ENCODE assay signal across 19 cellular contexts in the genomic region with DNA sequence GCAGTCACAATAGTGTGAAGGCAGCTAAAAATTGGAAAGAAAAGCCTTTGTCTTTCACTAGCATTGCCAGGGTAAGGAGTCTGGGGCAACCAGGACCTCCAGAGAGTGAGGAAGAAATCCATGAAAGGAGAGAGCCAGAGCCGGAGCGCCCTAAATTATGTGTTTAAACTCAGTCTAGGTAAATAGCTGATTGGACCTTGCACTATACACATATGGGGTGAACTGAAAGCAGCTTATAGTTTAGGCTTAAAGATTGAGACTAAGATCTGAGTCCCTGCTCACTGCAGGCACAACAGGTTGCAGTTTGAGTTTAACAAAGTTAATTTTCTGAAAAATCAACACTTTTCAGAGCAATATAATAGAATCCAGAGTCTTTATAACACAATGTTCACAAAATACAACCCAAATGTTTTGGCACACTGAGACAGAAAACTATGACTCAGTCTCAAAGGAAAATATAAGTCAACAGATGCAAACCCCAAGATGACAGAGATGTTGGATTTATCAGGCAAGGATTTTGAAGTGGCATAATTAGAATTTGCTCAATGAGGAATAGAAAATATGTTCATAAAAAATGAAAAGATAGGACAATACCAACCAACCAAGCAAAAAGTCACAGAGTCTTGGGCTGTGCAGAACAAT. TPM values are rescaled to one million over a fixed set of nuclear protein-coding genes. Genes with fewer than 3 reads are reported as not detected.
DNase-seq lines count a peak whose midpoint lies in the region; ATAC-seq and TF ChIP-seq lines count a peak whose summit lies in the region.
"Had no signal": no experiment of that assay in that cellular context is flagged by ENCODE, and none has a peak within 500 bp of the region (broad histone marks: within the 10 kb centered on the region; RNA-seq: fewer than 3 reads in every experiment).

No MANE protein-coding gene starts in this region.

- no peaks in the 10 kb centered on the region for H3K36me3 ChIP-seq in WERI-Rb-1
- H3K36me3 ChIP-seq: BLaER1 had no signal

- H3K27ac ChIP-seq in WERI-Rb-1, result peak overlapping the region; percentile 2; the same call in 1 of the 2 replicates
- H3K27ac ChIP-seq: BLaER1, SK-N-MC had no signal

- no peak overlapping the region for H3K4me3 ChIP-seq in WERI-Rb-1 (ENCODE audit: low read depth, low read length)
- H3K4me3 ChIP-seq: BLaER1, SK-N-MC had no signal

- intact Hi-C loops in left colon (cut with DNase I, micrococcal nuclease) (no loop called here), Right ventricle myocardium superior (cut with DNase I) (no loop called here)

- ATAC-seq in left colon (peak; percentile 73), GM21737 (IDR thresholded peaks at IDR 0.05; ENCODE audit: unreplicated experiment) (no peak), Right ventricle myocardium superior (ENCODE audit: poor library complexity) (no peak)

- no peaks in the 10 kb centered on the region for H3K9me3 ChIP-seq in WERI-Rb-1 (ENCODE audit: severe bottlenecking)
- H3K9me3 ChIP-seq: BLaER1 had no signal

- DNase-seq in AG08395 (ENCODE audit: low spot score) (peak; percentile 39), GM03348 (ENCODE audit: low spot score) (peak; percentile 12), WERI-Rb-1 (no peak), left colon (no peak), Right ventricle myocardium superior (no peak), GF-D8 (lab: John Stamatoyannopoulos, UW) (no peak)
- DNase-seq: CD8-positive, alpha-beta memory T cell; DND-41; H9; Karpas-422; NCI-H1417; NCI-H1930; NCI-H2171 treated with DMSO at 0.1 percent for 48 hours; NCI-H524; NK-92 treated with Interleukin-12 subunit alpha and Interleukin-12 subunit beta, amount 100 ng/mL, for 24 hours; OCI-M1 had no signal

- TF ChIP-seq CTCF in WERI-Rb-1 (IDR thresholded peaks at IDR 0.05; ENCODE audit: low read depth, low read length), result no peak

- H3K27me3 ChIP-seq in WERI-Rb-1 (ENCODE audit: insufficient read depth, low read depth, severe bottlenecking), result no peaks in the 10 kb centered on the region
- H3K27me3 ChIP-seq: BLaER1 had no signal

RNA-seq across cellular contexts. Expression of gene DOK1, which starts 39.4 kb away (rescaled TPM):
- total RNA-seq in left colon, result 10 to 100 TPM; 16.1 to 21.4 TPM
- 3.8 TPM for total RNA-seq in Right ventricle myocardium superior

RNA-seq across cellular contexts. Expression of gene LOXL3, which starts 40.2 kb away (rescaled TPM):
- 1 to 10 TPM; 1.5 to 3.4 TPM for total RNA-seq in left colon
- total RNA-seq in Right ventricle myocardium superior, result 3.6 TPM

RNA-seq across cellular contexts. Expression of gene M1AP, which starts 54.2 kb away (rescaled TPM):
- under 1 TPM in 1 of 2 donors, not detected in 1; 0.56 TPM for total RNA-seq in left colon
- total RNA-seq in Right ventricle myocardium superior, result not detected
- total RNA-seq: CD8-positive, alpha-beta memory T cell had no signal

Comparison
In these comparisons a context has a peak if more than half of its experiments do, and no peak if none do; other contexts are left out.
1. DNase-seq: peak in AG08395 (single experiment) and GM03348 (single experiment); none in WERI-Rb-1 (single experiment), left colon (0 of 2), Right ventricle myocardium superior (single experiment) and GF-D8 (single experiment).